ENCODE assay signal across 8 cellular contexts in genomic region chr11:107799245-107799859, GRCh38. TPM values are rescaled to one million over a fixed set of nuclear protein-coding genes. Genes with fewer than 3 reads are reported as not detected.
DNase-seq lines count a peak whose midpoint lies in the region; ATAC-seq and TF ChIP-seq lines count a peak whose summit lies in the region.

No MANE protein-coding gene starts in this region.

- H3K36me3 ChIP-seq in RWPE2 (ENCODE audit: low read depth) = peaks cover 72% of the 10 kb centered on the region

- no peak overlapping the region for H3K27ac ChIP-seq in RWPE2 (ENCODE audit: poor library complexity, severe bottlenecking)

- CTCF ChIA-PET in activated naive CD4-positive, alpha-beta T cell treated with anti-CD3 and anti-CD28 coated beads for 36 hours (lab: Charles Lee) = interaction anchor here (0.6 to 1.4 kb wide), 6 partner anchors 13 to 1524 kb away, joined by 3 to 5 read pairs (median 3); no protein-coding TSS in a partner anchor

- no peaks in the 10 kb centered on the region for H3K4me1 ChIP-seq in RWPE2 (ENCODE audit: insufficient read depth, poor library complexity, severe bottlenecking)

- no peak overlapping the region for H3K4me3 Mint-ChIP-seq in activated naive CD4-positive, alpha-beta T cell treated with anti-CD3 and anti-CD28 coated beads for 36 hours
- H3K4me3 Mint-ChIP-seq in glutamatergic neuron (ENCODE audit: unreplicated experiment) = no peak overlapping the region
- no peak overlapping the region for H3K4me3 Mint-ChIP-seq in progenitor cell of endocrine pancreas (ENCODE audit: low read depth)

- H3K36me3 Mint-ChIP-seq in activated naive CD4-positive, alpha-beta T cell treated with anti-CD3 and anti-CD28 coated beads for 36 hours (ENCODE audit: low read depth) = peaks cover 50% of the 10 kb centered on the region
- H3K36me3 Mint-ChIP-seq in glutamatergic neuron (ENCODE audit: unreplicated experiment) (peaks cover 3% of the 10 kb centered on the region), progenitor cell of endocrine pancreas (ENCODE audit: insufficient read depth) (peaks cover 16% of the 10 kb centered on the region)

- no peak overlapping the region for H3K27ac Mint-ChIP-seq in activated naive CD4-positive, alpha-beta T cell treated with anti-CD3 and anti-CD28 coated beads for 36 hours
- no peak overlapping the region for H3K27ac Mint-ChIP-seq in glutamatergic neuron (ENCODE audit: unreplicated experiment)
- no peak overlapping the region for H3K27ac Mint-ChIP-seq in progenitor cell of endocrine pancreas

- peak; percentile 92 for TF ChIP-seq CTCF in RWPE2 (IDR thresholded peaks at IDR 0.05; ENCODE audit: poor library complexity, severe bottlenecking)
- TF ChIP-seq CTCF in glutamatergic neuron (IDR thresholded peaks at IDR 0.05; ENCODE audit: partially characterized antibody, unreplicated experiment) = peak; percentile 98
- peak; percentile 87 for TF ChIP-seq CTCF in progenitor cell of endocrine pancreas (IDR thresholded peaks at IDR 0.05; ENCODE audit: unreplicated experiment)

- DNase-seq in EH (ENCODE audit: low read depth) (peak; percentile 69), RWPE2 (ENCODE audit: low spot score) (no peak), glutamatergic neuron (peak; percentile 82), progenitor cell of endocrine pancreas (ENCODE audit: low spot score, unreplicated experiment) (peak; percentile 33), cortex of kidney (lab: John Stamatoyannopoulos, UW) (no peak)
- DNase-seq in activated naive CD4-positive, alpha-beta T cell treated with anti-CD3 and anti-CD28 coated beads for 36 hours = peak; percentile 80

- peak; percentile 74 for ATAC-seq in GM21447 (IDR thresholded peaks at IDR 0.05; ENCODE audit: unreplicated experiment)
- ATAC-seq in RWPE2 (ENCODE audit: low read depth) = peak; percentile 68; the same call in 2 of the 3 replicates

- H3K9me3 Mint-ChIP-seq in activated naive CD4-positive, alpha-beta T cell treated with anti-CD3 and anti-CD28 coated beads for 36 hours = peaks cover 4% of the 10 kb centered on the region
- H3K9me3 Mint-ChIP-seq in glutamatergic neuron (ENCODE audit: unreplicated experiment) = no peaks in the 10 kb centered on the region
- H3K9me3 Mint-ChIP-seq in progenitor cell of endocrine pancreas (ENCODE audit: low read depth) = peaks cover 9% of the 10 kb centered on the region

- peak; percentile 60 for TF ChIP-seq RAD21 in Ishikawa (IDR thresholded peaks at IDR 0.05; ENCODE audit: low read depth)

- no peak overlapping the region for H3K4me3 ChIP-seq in RWPE2 (ENCODE audit: severe bottlenecking)

- H3K9me3 ChIP-seq in RWPE2 (ENCODE audit: severe bottlenecking) = no peaks in the 10 kb centered on the region

- intact Hi-C loops in activated naive CD4-positive, alpha-beta T cell treated with anti-CD3 and anti-CD28 coated beads for 36 hours (cut with micrococcal nuclease) = loop anchor here (1.0 to 5.0 kb wide), 2 partner anchors 59 to 98 kb away; partner anchors contain the start of gene SLC35F2

- no peak for TF ChIP-seq EP300 in Ishikawa (IDR thresholded peaks at IDR 0.05; ENCODE audit: borderline replicate concordance)

- no peaks in the 10 kb centered on the region for H3K27me3 Mint-ChIP-seq in activated naive CD4-positive, alpha-beta T cell treated with anti-CD3 and anti-CD28 coated beads for 36 hours (ENCODE audit: low read depth)
- H3K27me3 Mint-ChIP-seq in glutamatergic neuron (ENCODE audit: unreplicated experiment) (no peaks in the 10 kb centered on the region), progenitor cell of endocrine pancreas (no peaks in the 10 kb centered on the region)

- no peaks in the 10 kb centered on the region for H3K4me1 Mint-ChIP-seq in activated naive CD4-positive, alpha-beta T cell treated with anti-CD3 and anti-CD28 coated beads for 36 hours (ENCODE audit: low read depth)
- no peaks in the 10 kb centered on the region for H3K4me1 Mint-ChIP-seq in glutamatergic neuron (ENCODE audit: low read depth, unreplicated experiment)
- peaks cover 3% of the 10 kb centered on the region for H3K4me1 Mint-ChIP-seq in progenitor cell of endocrine pancreas (ENCODE audit: low read depth)

- no peaks in the 10 kb centered on the region for H3K27me3 ChIP-seq in RWPE2 (ENCODE audit: insufficient read depth, poor library complexity, severe bottlenecking)

TF ChIP-seq in Ishikawa, 13 proteins besides CTCF, POLR2A, EP300 and RAD21:
- TF ChIP-seq NFIC (IDR thresholded peaks at IDR 0.05) (no peak), YY1 (IDR thresholded peaks at IDR 0.05; ENCODE audit: low read depth) (no peak), CEBPB (IDR thresholded peaks at IDR 0.05) (no peak), REST (IDR thresholded peaks at IDR 0.05; ENCODE audit: low read depth) (no peak), TCF12 (IDR thresholded peaks at IDR 0.05; ENCODE audit: low read depth) (no peak), FOXM1 (IDR thresholded peaks at IDR 0.05; ENCODE audit: borderline replicate concordance, low read depth) (no peak), ZBTB7A (IDR thresholded peaks at IDR 0.05; ENCODE audit: low read depth) (no peak), TEAD4 (IDR thresholded peaks at IDR 0.05) (no peak)

RNA-seq across cellular contexts. Expression of gene SLC35F2, which starts 59.2 kb away (rescaled TPM):
- 10 to 100 TPM; 18.2 to 20.5 TPM for total RNA-seq in activated naive CD4-positive, alpha-beta T cell treated with anti-CD3 and anti-CD28 coated beads for 36 hours
- total RNA-seq in glutamatergic neuron (ENCODE audit: unreplicated experiment) (3.5 TPM), progenitor cell of endocrine pancreas (17.5 and 19.4 TPM in 2 replicates)

Comparison
In these comparisons a context has a peak if more than half of its experiments do, and no peak if none do; other contexts are left out.
1. DNase-seq: peak in EH (single experiment), activated naive CD4-positive, alpha-beta T cell treated with anti-CD3 and anti-CD28 coated beads for 36 hours (single experiment), glutamatergic neuron (single experiment) and progenitor cell of endocrine pancreas (single experiment); none in RWPE2 (single experiment) and cortex of kidney (single experiment).
2. Peak in every context shown above with its lines, with median percentiles within 50 percentile points of each other: CTCF ChIP-seq.